In the genomic region with DNA sequence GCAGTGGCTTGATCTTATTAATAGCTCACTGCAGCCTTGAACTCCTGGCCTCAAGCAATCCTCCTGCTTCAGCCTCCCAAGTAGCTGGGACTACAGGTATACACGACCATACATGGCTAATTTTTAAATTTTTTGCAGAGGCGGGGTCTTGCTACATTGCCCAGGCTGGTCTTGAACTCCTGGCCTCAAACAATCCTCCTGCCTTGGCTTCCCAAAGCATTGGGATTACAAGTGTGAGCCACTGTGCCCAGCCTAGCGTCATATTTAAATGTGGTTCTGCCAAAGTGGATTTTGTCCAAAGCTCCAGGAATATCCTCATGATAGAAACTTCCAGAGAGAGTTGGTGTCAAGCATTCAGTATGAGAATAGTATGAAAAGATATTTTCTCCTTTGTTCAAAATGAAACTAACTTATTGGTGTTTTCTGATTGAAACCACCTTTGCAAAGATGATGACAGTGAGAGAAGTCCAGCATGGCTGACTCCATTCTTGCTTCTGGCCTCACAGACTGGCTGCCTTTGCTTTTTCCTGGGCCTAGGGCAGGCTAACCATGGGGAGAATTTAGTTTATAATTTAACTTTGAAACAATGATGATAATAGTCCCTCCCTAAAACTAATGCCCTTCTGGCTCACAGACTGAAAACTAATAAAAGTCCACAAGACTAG, we compare ENCODE assay signal across 9 cellular contexts.
DNase-seq lines count a peak whose midpoint lies in the region; ATAC-seq lines count a peak whose summit lies in the region.
"Had no signal": no experiment of that assay in that cellular context is flagged by ENCODE, and none has a peak within 500 bp of the region (broad histone marks: within the 10 kb centered on the region; RNA-seq: fewer than 3 reads in every experiment).

No MANE protein-coding gene starts in this region.

- no peak overlapping the region for H3K4me3 ChIP-seq in skin epidermis
- H3K4me3 ChIP-seq: coronary artery had no signal

- POLR2A ChIA-PET in activated CD8-positive, alpha-beta T cell treated with anti-CD3 and anti-CD28 coated beads, Interleukin-2, amount 10 ng/mL, durations not matched to agents 7 days and 5 days (lab: Charles Lee): interaction anchor here (0.8 to 1.0 kb wide), 2 partner anchors 11 to 129 kb away, joined by 3 to 4 read pairs; partner anchors contain the start of gene ZNF827

- peaks cover 72% of the 10 kb centered on the region for H3K4me1 Mint-ChIP-seq in activated T-cell treated with anti-CD3 and anti-CD28 coated beads, Interleukin-2, amount 50 U/mL, for 24 hours (ENCODE audit: low read depth)
- H3K4me1 Mint-ChIP-seq in activated CD8-positive, alpha-beta T cell treated with anti-CD3 and anti-CD28 coated beads, Interleukin-2, amount 10 ng/mL, durations not matched to agents 7 days and 5 days (ENCODE audit: low read depth): peaks cover 25% of the 10 kb centered on the region

- CTCF ChIA-PET in activated CD8-positive, alpha-beta T cell treated with anti-CD3 and anti-CD28 coated beads, Interleukin-2, amount 10 ng/mL, durations not matched to agents 7 days and 5 days (lab: Charles Lee): no interaction called here

- peak; percentile 46 for DNase-seq in activated T-cell treated with anti-CD3 and anti-CD28 coated beads, Interleukin-2, amount 50 U/mL, for 24 hours
- DNase-seq in activated T-cell treated with anti-CD3 and anti-CD28 coated beads for 4 hours (no peak), Kasumi-1 (lab: John Stamatoyannopoulos, UW) (no peak), Right ventricle myocardium superior (no peak)
- DNase-seq in activated CD8-positive, alpha-beta T cell treated with anti-CD3 and anti-CD28 coated beads, Interleukin-2, amount 10 ng/mL, durations not matched to agents 7 days and 5 days: no peak

- H3K36me3 Mint-ChIP-seq in activated T-cell treated with anti-CD3 and anti-CD28 coated beads, Interleukin-2, amount 50 U/mL, for 24 hours (ENCODE audit: low read depth): peaks cover 85% of the 10 kb centered on the region
- H3K36me3 Mint-ChIP-seq in activated CD8-positive, alpha-beta T cell treated with anti-CD3 and anti-CD28 coated beads, Interleukin-2, amount 10 ng/mL, durations not matched to agents 7 days and 5 days (ENCODE audit: low read depth): peaks cover 51% of the 10 kb centered on the region

- peak overlapping the region in 18 of 21 experiments; percentile 13 to 80 (median 72) for H3K27ac ChIP-seq in skin epidermis

- peak overlapping the region; percentile 59 for H3K4me3 Mint-ChIP-seq in activated T-cell treated with anti-CD3 and anti-CD28 coated beads, Interleukin-2, amount 50 U/mL, for 24 hours
- no peak overlapping the region for H3K4me3 Mint-ChIP-seq in activated CD8-positive, alpha-beta T cell treated with anti-CD3 and anti-CD28 coated beads, Interleukin-2, amount 10 ng/mL, durations not matched to agents 7 days and 5 days

- peak; percentile 15 for ATAC-seq in HG02840 (IDR thresholded peaks at IDR 0.05; ENCODE audit: low FRiP score, unreplicated experiment)
- ATAC-seq in activated CD8-positive, alpha-beta T cell treated with anti-CD3 and anti-CD28 coated beads, Interleukin-2, amount 10 ng/mL, durations not matched to agents 7 days and 5 days: no peak
- no peak for ATAC-seq in GM19452 (IDR thresholded peaks at IDR 0.05; ENCODE audit: unreplicated experiment)
- ATAC-seq in Right ventricle myocardium superior (ENCODE audit: poor library complexity): no peak

- H3K9me3 Mint-ChIP-seq in activated T-cell treated with anti-CD3 and anti-CD28 coated beads, Interleukin-2, amount 50 U/mL, for 24 hours: peaks cover 16% of the 10 kb centered on the region
- H3K9me3 Mint-ChIP-seq in activated CD8-positive, alpha-beta T cell treated with anti-CD3 and anti-CD28 coated beads, Interleukin-2, amount 10 ng/mL, durations not matched to agents 7 days and 5 days (ENCODE audit: insufficient read depth): peaks cover 13% of the 10 kb centered on the region

- peak overlapping the region; percentile 98 for H3K27ac Mint-ChIP-seq in activated T-cell treated with anti-CD3 and anti-CD28 coated beads, Interleukin-2, amount 50 U/mL, for 24 hours
- H3K27ac Mint-ChIP-seq in activated CD8-positive, alpha-beta T cell treated with anti-CD3 and anti-CD28 coated beads, Interleukin-2, amount 10 ng/mL, durations not matched to agents 7 days and 5 days: peak overlapping the region; percentile 39

- intact Hi-C loops in Right ventricle myocardium superior (cut with DNase I): no loop called here

- H3K27me3 Mint-ChIP-seq in activated T-cell treated with anti-CD3 and anti-CD28 coated beads, Interleukin-2, amount 50 U/mL, for 24 hours: no peaks in the 10 kb centered on the region
- no peaks in the 10 kb centered on the region for H3K27me3 Mint-ChIP-seq in activated CD8-positive, alpha-beta T cell treated with anti-CD3 and anti-CD28 coated beads, Interleukin-2, amount 10 ng/mL, durations not matched to agents 7 days and 5 days (ENCODE audit: low read depth)
